Comparison of ENCODE assay signal across 24 cellular contexts in genomic region chr7:48102530-48102929, GRCh38. TPM values are rescaled to one million over a fixed set of nuclear protein-coding genes. Genes with fewer than 3 reads are reported as not detected.
A peak's percentile ranks its signal among the peaks of the same experiment; 100 is the strongest.
DNase-seq lines count a peak whose midpoint lies in the region; ATAC-seq, FAIRE-seq and TF ChIP-seq lines count a peak whose summit lies in the region.
"Had no signal": no experiment of that assay in that cellular context is flagged by ENCODE, and none has a peak within 500 bp of the region (broad histone marks: within the 10 kb centered on the region; RNA-seq: fewer than 3 reads in every experiment).

No MANE protein-coding gene starts in this region.

- CTCF ChIA-PET in activated CD4-positive, alpha-beta T cell treated with anti-CD3 and anti-CD28 coated beads, Interleukin-2, amount 10 ng/mL, durations not matched to agents 7 days and 5 days (lab: Charles Lee) = interaction anchor here (1.0 to 6.0 kb wide), 5 partner anchors 8 to 158 kb away, joined by 3 to 17 read pairs (median 4); partner anchors contain the start of gene UPP1
- CTCF ChIA-PET in CD8-positive, alpha-beta memory T cell (lab: Charles Lee) = interaction anchor here (0.7 to 12.9 kb wide), 5 partner anchors 7 to 158 kb away, joined by 3 to 140 read pairs (median 15); partner anchors contain the start of gene UPP1

- TF ChIP-seq CTCF in bronchial epithelial cell (IDR thresholded peaks at IDR 0.05; ENCODE audit: insufficient read depth, low read length, severe bottlenecking) = no peak

- peak; percentile 1 for DNase-seq in activated CD4-positive, alpha-beta T cell treated with anti-CD3 and anti-CD28 coated beads, Interleukin-2, amount 10 ng/mL, durations not matched to agents 7 days and 5 days
- no peak for DNase-seq in activated CD4-positive, alpha-beta T cell treated with anti-CD3 and anti-CD28 coated beads for 48 hours
- no peak for DNase-seq in CD8-positive, alpha-beta memory T cell
- DNase-seq in bronchial epithelial cell (ENCODE audit: low read depth) (no peak), KG1 (lab: John Stamatoyannopoulos, UW) (no peak), CD1c-positive myeloid dendritic cell (ENCODE audit: extremely low spot score) (no peak)
- no peak for DNase-seq in naive thymus-derived CD8-positive, alpha-beta T cell
- DNase-seq in stimulated activated CD4-positive, alpha-beta T cell treated with anti-CD3 and anti-CD28 coated beads, Interleukin-4, amount 100 ng/mL, for 4 hours = no peak
- DNase-seq: activated CD4-positive, CD25-positive, alpha-beta regulatory T cell treated with anti-CD3 and anti-CD28 coated beads, Interleukin-2, amount 50 U/mL, for 72 hours; activated effector memory CD4-positive, alpha-beta T cell treated with anti-CD3 and anti-CD28 coated beads, Interleukin-2, amount 50 U/mL, for 16 hours; anterior cingulate cortex; hypothalamus; KBM-7; MG63; NCI-H2081 treated with DMSO at 0.1 percent for 48 hours; NCI-H226; nucleus accumbens; Peyer's patch; SIG-M5; tibial artery had no signal

- POLR2A ChIA-PET in activated CD4-positive, alpha-beta T cell treated with anti-CD3 and anti-CD28 coated beads, Interleukin-2, amount 10 ng/mL, durations not matched to agents 7 days and 5 days (lab: Charles Lee) = no interaction called here
- POLR2A ChIA-PET in CD8-positive, alpha-beta memory T cell (lab: Charles Lee) = interaction anchor here (0.6 kb wide), 1 partner anchor 121 kb away, joined by 4 read pairs; no protein-coding TSS in a partner anchor
- POLR2A ChIA-PET in naive thymus-derived CD8-positive, alpha-beta T cell (lab: Charles Lee) = interaction anchor here (1.0 to 2.6 kb wide), 2 partner anchors 13 to 14 kb away, joined by 3 to 13 read pairs; partner anchors contain the start of gene UPP1

- H3K36me3 Mint-ChIP-seq in activated CD4-positive, alpha-beta T cell treated with anti-CD3 and anti-CD28 coated beads, Interleukin-2, amount 10 ng/mL, durations not matched to agents 7 days and 5 days (ENCODE audit: low read depth) = peaks cover 75% of the 10 kb centered on the region
- H3K36me3 Mint-ChIP-seq in CD8-positive, alpha-beta memory T cell = peaks cover 24 to 91% (median 39%) of the 10 kb centered on the region in 3 donors
- peaks cover 7 to 85% (median 39%) of the 10 kb centered on the region in 3 donors for H3K36me3 Mint-ChIP-seq in naive thymus-derived CD8-positive, alpha-beta T cell

- H3K36me3 ChIP-seq in CD8-positive, alpha-beta memory T cell (ENCODE audit: insufficient read depth, low read length) = peaks cover 53% of the 10 kb centered on the region
- peaks cover 52% of the 10 kb centered on the region for H3K36me3 ChIP-seq in bronchial epithelial cell (ENCODE audit: control insufficient read depth, insufficient read depth, low read length)
- H3K36me3 ChIP-seq: MG63 had no signal

- H3K9me3 ChIP-seq in CD8-positive, alpha-beta memory T cell (ENCODE audit: low read length) = no peaks in the 10 kb centered on the region
- H3K9me3 ChIP-seq: MG63, Peyer's patch, tibial artery had no signal

- H3K4me3 ChIP-seq in CD8-positive, alpha-beta memory T cell (ENCODE audit: low read length) = no peak overlapping the region
- H3K4me3 ChIP-seq in bronchial epithelial cell (ENCODE audit: low read depth, low read length) = no peak overlapping the region
- H3K4me3 ChIP-seq: MG63, Peyer's patch, skin epidermis, tibial artery had no signal

- H3K27ac Mint-ChIP-seq in activated CD4-positive, alpha-beta T cell treated with anti-CD3 and anti-CD28 coated beads, Interleukin-2, amount 10 ng/mL, durations not matched to agents 7 days and 5 days = no peak overlapping the region
- H3K27ac Mint-ChIP-seq in CD8-positive, alpha-beta memory T cell = peak overlapping the region; percentile 54 to 94 (median 79)
- H3K27ac Mint-ChIP-seq in naive thymus-derived CD8-positive, alpha-beta T cell = peak overlapping the region in 9 of 10 donors; percentile 60 to 85 (median 72)
- H3K27ac Mint-ChIP-seq: memory B cell had no signal

- no peak overlapping the region for H3K4me3 Mint-ChIP-seq in activated CD4-positive, alpha-beta T cell treated with anti-CD3 and anti-CD28 coated beads, Interleukin-2, amount 10 ng/mL, durations not matched to agents 7 days and 5 days
- no peak overlapping the region for H3K4me3 Mint-ChIP-seq in CD8-positive, alpha-beta memory T cell
- H3K4me3 Mint-ChIP-seq in naive thymus-derived CD8-positive, alpha-beta T cell = no peak overlapping the region
- H3K4me3 Mint-ChIP-seq: memory B cell had no signal

- no peak for ATAC-seq in naive thymus-derived CD8-positive, alpha-beta T cell
- ATAC-seq: left lobe of liver had no signal

- peak; percentile 43 for FAIRE-seq in bronchial epithelial cell (lab: Jason Lieb, UNC)
- FAIRE-seq: A204.1 had no signal

- no peaks in the 10 kb centered on the region for H3K9me3 Mint-ChIP-seq in activated CD4-positive, alpha-beta T cell treated with anti-CD3 and anti-CD28 coated beads, Interleukin-2, amount 10 ng/mL, durations not matched to agents 7 days and 5 days
- no peaks in the 10 kb centered on the region for H3K9me3 Mint-ChIP-seq in CD8-positive, alpha-beta memory T cell
- H3K9me3 Mint-ChIP-seq in naive thymus-derived CD8-positive, alpha-beta T cell = no peaks in the 10 kb centered on the region
- H3K9me3 Mint-ChIP-seq: memory B cell had no signal

- no peaks in the 10 kb centered on the region for H3K27me3 Mint-ChIP-seq in activated CD4-positive, alpha-beta T cell treated with anti-CD3 and anti-CD28 coated beads, Interleukin-2, amount 10 ng/mL, durations not matched to agents 7 days and 5 days
- no peaks in the 10 kb centered on the region for H3K27me3 Mint-ChIP-seq in CD8-positive, alpha-beta memory T cell
- H3K27me3 Mint-ChIP-seq in naive thymus-derived CD8-positive, alpha-beta T cell = no peaks in the 10 kb centered on the region
- H3K27me3 Mint-ChIP-seq: memory B cell had no signal

- peaks cover 43% of the 10 kb centered on the region for H3K4me1 Mint-ChIP-seq in activated CD4-positive, alpha-beta T cell treated with anti-CD3 and anti-CD28 coated beads, Interleukin-2, amount 10 ng/mL, durations not matched to agents 7 days and 5 days
- H3K4me1 Mint-ChIP-seq in CD8-positive, alpha-beta memory T cell = peaks cover 44 to 54% (median 53%) of the 10 kb centered on the region in 3 donors
- peaks cover 23 to 42% (median 37%) of the 10 kb centered on the region in 4 donors for H3K4me1 Mint-ChIP-seq in naive thymus-derived CD8-positive, alpha-beta T cell
- H3K4me1 Mint-ChIP-seq: memory B cell had no signal

- H3K4me1 ChIP-seq in CD8-positive, alpha-beta memory T cell (ENCODE audit: insufficient read depth, low read length) = peaks cover 35% of the 10 kb centered on the region
- H3K4me1 ChIP-seq: Peyer's patch, tibial artery had no signal

- no peak overlapping the region for H3K27ac ChIP-seq in CD8-positive, alpha-beta memory T cell (ENCODE audit: low read depth, low read length)
- H3K27ac ChIP-seq: Peyer's patch, skin epidermis, tibial artery had no signal

- H3K27me3 ChIP-seq in CD8-positive, alpha-beta memory T cell (ENCODE audit: insufficient read depth, low read length, poor library complexity, severe bottlenecking) = no peaks in the 10 kb centered on the region
- H3K27me3 ChIP-seq in bronchial epithelial cell (ENCODE audit: control insufficient read depth, insufficient read depth, low read length) = no peaks in the 10 kb centered on the region
- H3K27me3 ChIP-seq: MG63, Peyer's patch, tibial artery had no signal

RNA-seq across cellular contexts. Expression of gene UPP1, which starts 13.5 kb away (rescaled TPM):
- 100 to 1,000 TPM; 100 to 114 TPM for total RNA-seq in activated CD4-positive, alpha-beta T cell treated with anti-CD3 and anti-CD28 coated beads, Interleukin-2, amount 10 ng/mL, durations not matched to agents 7 days and 5 days
- total RNA-seq in CD8-positive, alpha-beta memory T cell = 10 to 100 TPM; 92.3 to 93.1 TPM
- polyA plus RNA-seq in CD8-positive, alpha-beta memory T cell = 106 TPM
- total RNA-seq in bronchial epithelial cell = 762 and 1,034 TPM in 2 replicates
- 10 to 100 TPM; 37.2 to 38.0 TPM for total RNA-seq in naive thymus-derived CD8-positive, alpha-beta T cell
- 10 to 100 TPM; 67.3 to 68.7 (median 68.6) TPM for polyA plus RNA-seq in naive thymus-derived CD8-positive, alpha-beta T cell
